ENCODE assay signal across 11 cellular contexts in the genomic region with DNA sequence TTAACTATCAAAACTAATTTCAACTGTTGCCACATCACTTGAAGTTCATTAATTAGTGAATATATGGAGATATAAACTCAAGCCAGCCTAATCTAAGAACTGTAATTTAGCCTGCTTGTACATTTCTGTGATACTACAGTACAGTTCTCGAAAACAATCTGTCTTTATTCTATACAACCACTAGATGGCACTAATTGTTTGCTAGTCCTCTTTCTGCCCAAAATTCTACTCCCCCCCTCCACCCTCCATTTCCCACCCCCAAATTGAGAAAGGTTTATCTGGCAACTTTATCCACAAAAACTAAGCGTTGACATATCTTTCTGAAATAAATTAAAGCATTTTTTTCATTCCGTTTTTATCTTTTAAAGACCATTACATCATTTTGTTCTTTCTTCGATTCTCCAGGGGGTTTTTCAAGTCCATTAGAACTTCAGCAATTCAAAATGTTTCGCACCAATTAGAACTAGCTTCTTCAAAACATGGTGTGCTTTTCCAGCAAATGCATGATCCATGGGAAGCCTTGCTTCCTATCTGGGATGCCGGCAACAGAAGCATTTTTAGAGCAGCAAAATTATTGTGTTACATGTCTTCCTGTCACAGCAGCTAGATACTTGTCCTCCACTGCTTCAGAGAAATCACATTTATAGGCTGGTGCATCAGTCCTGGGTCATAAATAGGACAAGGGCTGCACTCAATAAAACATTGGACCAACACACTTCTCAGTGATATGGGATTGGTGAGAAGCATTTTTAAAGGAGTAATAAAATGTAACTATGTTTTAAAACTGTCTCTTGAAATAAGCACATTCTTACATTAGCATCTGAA.
A peak's percentile ranks its signal among the peaks of the same experiment; 100 is the strongest.
DNase-seq lines count a peak whose midpoint lies in the region; ATAC-seq and TF ChIP-seq lines count a peak whose summit lies in the region.
"Had no signal": no experiment of that assay in that cellular context is flagged by ENCODE, and none has a peak within 500 bp of the region (broad histone marks: within the 10 kb centered on the region; RNA-seq: fewer than 3 reads in every experiment).

No MANE protein-coding gene starts in this region.

- no peak overlapping the region for H3K27ac ChIP-seq in left lung
- no peak overlapping the region for H3K27ac ChIP-seq in CD8-positive, alpha-beta memory T cell (ENCODE audit: low read depth, low read length)
- H3K27ac ChIP-seq: BLaER1 treated with 17β-estradiol and CSF1 and Interleukin-3, amounts not matched to agents 10 nM and 100 nM; neutrophil had no signal

- POLR2A ChIA-PET in CD8-positive, alpha-beta memory T cell (lab: Charles Lee) = no interaction called here

- H3K27me3 Mint-ChIP-seq in CD8-positive, alpha-beta memory T cell = peaks cover 16 to 23% of the 10 kb centered on the region in 2 donors

- H3K9me3 Mint-ChIP-seq in CD8-positive, alpha-beta memory T cell = no peaks in the 10 kb centered on the region
- H3K9me3 Mint-ChIP-seq: activated B cell treated with CpG ODN at 0.5 μM for 24 hours had no signal

- no peak overlapping the region for H3K9ac ChIP-seq in adipocyte (ENCODE audit: low read length)
- H3K9ac ChIP-seq: BLaER1 treated with 17β-estradiol and CSF1 and Interleukin-3, amounts not matched to agents 10 nM and 100 nM had no signal

- H3K27me3 ChIP-seq in adipocyte (replicated peaks; ENCODE audit: control insufficient read depth, insufficient read depth, low read length) = peaks cover 81% of the 10 kb centered on the region
- H3K27me3 ChIP-seq in left lung = peaks cover 25 to 62% of the 10 kb centered on the region in 2 donors
- no peaks in the 10 kb centered on the region for H3K27me3 ChIP-seq in CD8-positive, alpha-beta memory T cell (ENCODE audit: insufficient read depth, low read length, poor library complexity, severe bottlenecking)
- H3K27me3 ChIP-seq: BLaER1 treated with 17β-estradiol and CSF1 and Interleukin-3, amounts not matched to agents 10 nM and 100 nM had no signal

- H3K27ac Mint-ChIP-seq in CD8-positive, alpha-beta memory T cell = no peak overlapping the region
- H3K27ac Mint-ChIP-seq: activated B cell treated with CpG ODN at 0.5 μM for 24 hours had no signal

- H3K36me3 Mint-ChIP-seq in CD8-positive, alpha-beta memory T cell = no peaks in the 10 kb centered on the region

- H3K9me3 ChIP-seq in adipocyte (ENCODE audit: control insufficient read depth, low read length) (no peaks in the 10 kb centered on the region), left lung (no peaks in the 10 kb centered on the region)
- no peaks in the 10 kb centered on the region for H3K9me3 ChIP-seq in CD8-positive, alpha-beta memory T cell (ENCODE audit: low read length)
- H3K9me3 ChIP-seq: BLaER1 treated with 17β-estradiol and CSF1 and Interleukin-3, amounts not matched to agents 10 nM and 100 nM; neutrophil had no signal

- peak; percentile 30 to 44 for TF ChIP-seq CTCF in left lung (IDR thresholded peaks at IDR 0.05)

- ATAC-seq in left lung = peak; percentile 60

- peak; percentile 24 for DNase-seq in NCI-H1092 treated with DMSO at 0.1 percent for 48 hours (lab: John Stamatoyannopoulos, UW)
- no peak for DNase-seq in NCI-H1092 (lab: John Stamatoyannopoulos, UW)
- peak; percentile 10 for DNase-seq in HuH-7.5 (ENCODE audit: low spot score)
- peak; percentile 69 for DNase-seq in adipocyte (ENCODE audit: low read depth)
- DNase-seq in left lung = no peak
- no peak for DNase-seq in HK-2 (ENCODE audit: unreplicated experiment)
- no peak for DNase-seq in CD8-positive, alpha-beta memory T cell
- DNase-seq in 8988T = no peak
- DNase-seq: activated B cell treated with CpG ODN at 0.5 μM for 24 hours had no signal

- H3K4me3 Mint-ChIP-seq in CD8-positive, alpha-beta memory T cell = no peak overlapping the region
- H3K4me3 Mint-ChIP-seq: activated B cell treated with CpG ODN at 0.5 μM for 24 hours had no signal

- CTCF ChIA-PET in CD8-positive, alpha-beta memory T cell (lab: Charles Lee) = interaction anchor here (1.2 kb wide), 1 partner anchor 12 kb away, joined by 3 read pairs; no protein-coding TSS in a partner anchor

- H3K4me1 ChIP-seq in adipocyte (ENCODE audit: control insufficient read depth, insufficient read depth, low read length) (peaks cover 8% of the 10 kb centered on the region), left lung (no peaks in the 10 kb centered on the region)
- H3K4me1 ChIP-seq in CD8-positive, alpha-beta memory T cell (ENCODE audit: insufficient read depth, low read length) = no peaks in the 10 kb centered on the region

- no peaks in the 10 kb centered on the region for H3K4me1 Mint-ChIP-seq in CD8-positive, alpha-beta memory T cell
- H3K4me1 Mint-ChIP-seq: activated B cell treated with CpG ODN at 0.5 μM for 24 hours had no signal

- H3K4me3 ChIP-seq in adipocyte (ENCODE audit: low read length) (no peak overlapping the region), left lung (no peak overlapping the region)
- H3K4me3 ChIP-seq in CD8-positive, alpha-beta memory T cell (ENCODE audit: low read length) = no peak overlapping the region
- H3K4me3 ChIP-seq: BLaER1 treated with 17β-estradiol and CSF1 and Interleukin-3, amounts not matched to agents 10 nM and 100 nM had no signal

- no peaks in the 10 kb centered on the region for H3K36me3 ChIP-seq in adipocyte (ENCODE audit: control insufficient read depth, insufficient read depth, low read length, severe bottlenecking)
- H3K36me3 ChIP-seq in left lung = no peaks in the 10 kb centered on the region
- H3K36me3 ChIP-seq in CD8-positive, alpha-beta memory T cell (ENCODE audit: insufficient read depth, low read length) = no peaks in the 10 kb centered on the region
- H3K36me3 ChIP-seq: BLaER1 treated with 17β-estradiol and CSF1 and Interleukin-3, amounts not matched to agents 10 nM and 100 nM; neutrophil had no signal

- intact Hi-C loops in left lung (cut with DNase I) = no loop called here

Comparison
In these comparisons a context has a peak if more than half of its experiments do, and no peak if none do; other contexts are left out.
1. DNase-seq: peak in NCI-H1092 treated with DMSO at 0.1 percent for 48 hours (single experiment), HuH-7.5 (single experiment) and adipocyte (single experiment); none in NCI-H1092 (single experiment), left lung (0 of 2), HK-2 (single experiment), CD8-positive, alpha-beta memory T cell (0 of 5) and 8988T (single experiment).